ENCODE assay signal across 1 cellular context in genomic region chr3:66165679-66166078, GRCh38.
TF ChIP-seq lines count a peak whose summit lies in the region.

No MANE protein-coding gene starts in this region.

TF ChIP-seq in SK-N-SH, 30 proteins besides CTCF, POLR2A, EP300 and RAD21 (continued from another document):
- TF ChIP-seq REST (IDR thresholded peaks at IDR 0.05; ENCODE audit: low read depth, low read length): peak; percentile 88
